In the genomic region with DNA sequence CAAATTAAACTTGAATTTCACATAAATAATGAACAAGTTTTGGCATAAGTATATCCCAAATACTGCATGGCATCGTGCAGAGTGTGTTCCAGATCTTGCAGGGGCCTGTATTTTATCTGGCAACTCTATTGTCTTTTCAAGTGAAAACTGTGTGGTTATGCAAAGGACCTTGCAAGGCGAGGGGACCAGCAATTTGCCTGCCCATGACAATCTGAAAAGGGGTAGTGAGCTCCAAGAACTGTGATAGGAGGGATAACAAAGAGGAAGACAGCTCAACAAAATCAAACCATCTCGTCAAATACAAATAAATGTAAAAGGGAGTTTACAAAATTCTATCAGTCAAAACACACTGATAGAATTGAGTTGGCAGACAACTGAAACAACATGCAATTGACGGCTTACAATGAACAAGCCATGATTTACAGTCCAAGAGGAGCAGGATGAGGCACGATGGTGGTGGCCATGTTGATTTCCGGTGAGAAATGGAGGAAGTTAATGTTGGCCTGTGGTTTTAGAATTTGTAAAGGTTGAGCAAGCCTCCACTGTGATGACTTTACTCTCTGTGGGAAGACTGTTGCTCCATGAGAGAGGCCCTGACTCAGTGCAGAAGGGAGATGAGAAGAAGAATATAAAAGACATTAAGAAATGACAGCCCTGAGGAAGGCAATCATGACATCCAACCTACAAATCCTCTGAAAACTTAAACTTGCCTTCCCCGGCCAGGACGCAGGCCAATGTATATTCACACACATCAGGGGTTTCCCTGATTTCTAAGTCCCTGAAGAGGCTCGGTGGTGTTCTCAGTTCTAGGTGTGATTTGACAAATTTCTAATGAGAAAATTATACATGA, we compare ENCODE assay signal across 1 cellular context.
TF ChIP-seq lines count a peak whose summit lies in the region.

No MANE protein-coding gene starts in this region.

TF ChIP-seq in GM23338, 12 proteins besides CTCF, POLR2A, EP300 and RAD21 (continued from another document):
- TF ChIP-seq, protein P1, sequence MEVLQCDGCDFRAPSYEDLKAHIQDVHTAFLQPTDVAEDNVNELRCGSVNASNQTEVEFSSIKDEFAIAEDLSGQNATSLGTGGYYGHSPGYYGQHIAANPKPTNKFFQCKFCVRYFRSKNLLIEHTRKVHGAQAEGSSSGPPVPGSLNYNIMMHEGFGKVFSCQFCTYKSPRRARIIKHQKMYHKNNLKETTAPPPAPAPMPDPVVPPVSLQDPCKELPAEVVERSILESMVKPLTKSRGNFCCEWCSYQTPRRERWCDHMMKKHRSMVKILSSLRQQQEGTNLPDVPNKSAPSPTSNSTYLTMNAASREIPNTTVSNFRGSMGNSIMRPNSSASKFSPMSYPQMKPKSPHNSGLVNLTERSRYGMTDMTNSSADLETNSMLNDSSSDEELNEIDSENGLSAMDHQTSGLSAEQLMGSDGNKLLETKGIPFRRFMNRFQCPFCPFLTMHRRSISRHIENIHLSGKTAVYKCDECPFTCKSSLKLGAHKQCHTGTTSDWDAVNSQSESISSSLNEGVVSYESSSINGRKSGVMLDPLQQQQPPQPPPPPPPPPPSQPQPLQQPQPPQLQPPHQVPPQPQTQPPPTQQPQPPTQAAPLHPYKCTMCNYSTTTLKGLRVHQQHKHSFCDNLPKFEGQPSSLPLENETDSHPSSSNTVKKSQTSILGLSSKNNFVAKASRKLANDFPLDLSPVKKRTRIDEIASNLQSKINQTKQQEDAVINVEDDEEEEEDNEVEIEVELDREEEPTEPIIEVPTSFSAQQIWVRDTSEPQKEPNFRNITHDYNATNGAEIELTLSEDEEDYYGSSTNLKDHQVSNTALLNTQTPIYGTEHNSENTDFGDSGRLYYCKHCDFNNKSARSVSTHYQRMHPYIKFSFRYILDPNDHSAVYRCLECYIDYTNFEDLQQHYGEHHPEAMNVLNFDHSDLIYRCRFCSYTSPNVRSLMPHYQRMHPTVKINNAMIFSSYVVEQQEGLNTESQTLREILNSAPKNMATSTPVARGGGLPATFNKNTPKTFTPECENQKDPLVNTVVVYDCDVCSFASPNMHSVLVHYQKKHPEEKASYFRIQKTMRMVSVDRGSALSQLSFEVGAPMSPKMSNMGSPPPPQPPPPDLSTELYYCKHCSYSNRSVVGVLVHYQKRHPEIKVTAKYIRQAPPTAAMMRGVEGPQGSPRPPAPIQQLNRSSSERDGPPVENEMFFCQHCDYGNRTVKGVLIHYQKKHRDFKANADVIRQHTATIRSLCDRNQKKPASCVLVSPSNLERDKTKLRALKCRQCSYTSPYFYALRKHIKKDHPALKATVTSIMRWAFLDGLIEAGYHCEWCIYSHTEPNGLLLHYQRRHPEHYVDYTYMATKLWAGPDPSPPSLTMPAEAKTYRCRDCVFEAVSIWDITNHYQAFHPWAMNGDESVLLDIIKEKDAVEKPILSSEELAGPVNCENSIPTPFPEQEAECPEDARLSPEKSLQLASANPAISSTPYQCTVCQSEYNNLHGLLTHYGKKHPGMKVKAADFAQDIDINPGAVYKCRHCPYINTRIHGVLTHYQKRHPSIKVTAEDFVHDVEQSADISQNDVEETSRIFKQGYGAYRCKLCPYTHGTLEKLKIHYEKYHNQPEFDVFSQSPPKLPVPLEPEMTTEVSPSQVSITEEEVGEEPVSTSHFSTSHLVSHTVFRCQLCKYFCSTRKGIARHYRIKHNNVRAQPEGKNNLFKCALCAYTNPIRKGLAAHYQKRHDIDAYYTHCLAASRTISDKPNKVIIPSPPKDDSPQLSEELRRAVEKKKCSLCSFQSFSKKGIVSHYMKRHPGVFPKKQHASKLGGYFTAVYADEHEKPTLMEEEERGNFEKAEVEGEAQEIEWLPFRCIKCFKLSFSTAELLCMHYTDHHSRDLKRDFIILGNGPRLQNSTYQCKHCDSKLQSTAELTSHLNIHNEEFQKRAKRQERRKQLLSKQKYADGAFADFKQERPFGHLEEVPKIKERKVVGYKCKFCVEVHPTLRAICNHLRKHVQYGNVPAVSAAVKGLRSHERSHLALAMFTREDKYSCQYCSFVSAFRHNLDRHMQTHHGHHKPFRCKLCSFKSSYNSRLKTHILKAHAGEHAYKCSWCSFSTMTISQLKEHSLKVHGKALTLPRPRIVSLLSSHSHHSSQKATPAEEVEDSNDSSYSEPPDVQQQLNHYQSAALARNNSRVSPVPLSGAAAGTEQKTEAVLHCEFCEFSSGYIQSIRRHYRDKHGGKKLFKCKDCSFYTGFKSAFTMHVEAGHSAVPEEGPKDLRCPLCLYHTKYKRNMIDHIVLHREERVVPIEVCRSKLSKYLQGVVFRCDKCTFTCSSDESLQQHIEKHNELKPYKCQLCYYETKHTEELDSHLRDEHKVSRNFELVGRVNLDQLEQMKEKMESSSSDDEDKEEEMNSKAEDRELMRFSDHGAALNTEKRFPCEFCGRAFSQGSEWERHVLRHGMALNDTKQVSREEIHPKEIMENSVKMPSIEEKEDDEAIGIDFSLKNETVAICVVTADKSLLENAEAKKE (CRISPR knock-in tag; IDR thresholded peaks at IDR 0.05) = no peak
- no peak for TF ChIP-seq CREB1 (CRISPR knock-in tag; IDR thresholded peaks at IDR 0.05; ENCODE audit: low read depth)
- no peak for TF ChIP-seq EZH2 (IDR thresholded peaks at IDR 0.05; ENCODE audit: low read depth, unreplicated experiment)
- TF ChIP-seq, protein P2, sequence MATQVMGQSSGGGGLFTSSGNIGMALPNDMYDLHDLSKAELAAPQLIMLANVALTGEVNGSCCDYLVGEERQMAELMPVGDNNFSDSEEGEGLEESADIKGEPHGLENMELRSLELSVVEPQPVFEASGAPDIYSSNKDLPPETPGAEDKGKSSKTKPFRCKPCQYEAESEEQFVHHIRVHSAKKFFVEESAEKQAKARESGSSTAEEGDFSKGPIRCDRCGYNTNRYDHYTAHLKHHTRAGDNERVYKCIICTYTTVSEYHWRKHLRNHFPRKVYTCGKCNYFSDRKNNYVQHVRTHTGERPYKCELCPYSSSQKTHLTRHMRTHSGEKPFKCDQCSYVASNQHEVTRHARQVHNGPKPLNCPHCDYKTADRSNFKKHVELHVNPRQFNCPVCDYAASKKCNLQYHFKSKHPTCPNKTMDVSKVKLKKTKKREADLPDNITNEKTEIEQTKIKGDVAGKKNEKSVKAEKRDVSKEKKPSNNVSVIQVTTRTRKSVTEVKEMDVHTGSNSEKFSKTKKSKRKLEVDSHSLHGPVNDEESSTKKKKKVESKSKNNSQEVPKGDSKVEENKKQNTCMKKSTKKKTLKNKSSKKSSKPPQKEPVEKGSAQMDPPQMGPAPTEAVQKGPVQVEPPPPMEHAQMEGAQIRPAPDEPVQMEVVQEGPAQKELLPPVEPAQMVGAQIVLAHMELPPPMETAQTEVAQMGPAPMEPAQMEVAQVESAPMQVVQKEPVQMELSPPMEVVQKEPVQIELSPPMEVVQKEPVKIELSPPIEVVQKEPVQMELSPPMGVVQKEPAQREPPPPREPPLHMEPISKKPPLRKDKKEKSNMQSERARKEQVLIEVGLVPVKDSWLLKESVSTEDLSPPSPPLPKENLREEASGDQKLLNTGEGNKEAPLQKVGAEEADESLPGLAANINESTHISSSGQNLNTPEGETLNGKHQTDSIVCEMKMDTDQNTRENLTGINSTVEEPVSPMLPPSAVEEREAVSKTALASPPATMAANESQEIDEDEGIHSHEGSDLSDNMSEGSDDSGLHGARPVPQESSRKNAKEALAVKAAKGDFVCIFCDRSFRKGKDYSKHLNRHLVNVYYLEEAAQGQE (IDR thresholded peaks at IDR 0.05; ENCODE audit: unreplicated experiment) = no peak
- no peak for TF ChIP-seq ZNF331 (CRISPR knock-in tag; IDR thresholded peaks at IDR 0.05; ENCODE audit: low read depth)
- TF ChIP-seq, protein P3, sequence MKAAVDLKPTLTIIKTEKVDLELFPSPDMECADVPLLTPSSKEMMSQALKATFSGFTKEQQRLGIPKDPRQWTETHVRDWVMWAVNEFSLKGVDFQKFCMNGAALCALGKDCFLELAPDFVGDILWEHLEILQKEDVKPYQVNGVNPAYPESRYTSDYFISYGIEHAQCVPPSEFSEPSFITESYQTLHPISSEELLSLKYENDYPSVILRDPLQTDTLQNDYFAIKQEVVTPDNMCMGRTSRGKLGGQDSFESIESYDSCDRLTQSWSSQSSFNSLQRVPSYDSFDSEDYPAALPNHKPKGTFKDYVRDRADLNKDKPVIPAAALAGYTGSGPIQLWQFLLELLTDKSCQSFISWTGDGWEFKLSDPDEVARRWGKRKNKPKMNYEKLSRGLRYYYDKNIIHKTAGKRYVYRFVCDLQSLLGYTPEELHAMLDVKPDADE (IDR thresholded peaks at IDR 0.05) = no peak
- TF ChIP-seq POLR2AphosphoS5 (IDR thresholded peaks at IDR 0.05; ENCODE audit: low read depth) = no peak
